10 cellular contexts compared by ENCODE assay signal in genomic region chr9:128181480-128181879, GRCh38. TPM values are rescaled to one million over a fixed set of nuclear protein-coding genes. Genes with fewer than 3 reads are reported as not detected.
DNase-seq lines count a peak whose midpoint lies in the region; ATAC-seq and TF ChIP-seq lines count a peak whose summit lies in the region.
"Not testable (repeated sequence)": the region's sequence is repeated elsewhere in the genome, so short reads cannot be mapped to it uniquely, and the experiment has no call there.
"Had no signal": no experiment of that assay in that cellular context is flagged by ENCODE, and none has a peak within 500 bp of the region (broad histone marks: within the 10 kb centered on the region; RNA-seq: fewer than 3 reads in every experiment).

No MANE protein-coding gene starts in this region.

- H3K9me3 Mint-ChIP-seq in WTC11; osteocyte (ENCODE audit: unreplicated experiment): not testable (repeated sequence)

- H3K36me3 Mint-ChIP-seq in WTC11 (peaks cover 35% of the 10 kb centered on the region), osteocyte (ENCODE audit: unreplicated experiment) (peaks cover 42% of the 10 kb centered on the region)

- not testable (repeated sequence) for H3K27me3 Mint-ChIP-seq in WTC11 (ENCODE audit: low read depth); osteocyte (ENCODE audit: unreplicated experiment)

- not testable (repeated sequence) for ATAC-seq in WTC11, left lung

- H3K4me3 ChIP-seq in NB4 (ENCODE audit: low read depth, low read length); left lung; tibial artery: not testable (repeated sequence)

- TF ChIP-seq POLR2A in NB4 (IDR thresholded peaks at IDR 0.05; ENCODE audit: extremely low read depth, insufficient read length) = not testable (repeated sequence)

- H3K36me3 ChIP-seq in left lung (peaks cover 4 to 90% of the 10 kb centered on the region in 2 donors), tibial artery (peaks cover 61 to 86% (median 75%) of the 10 kb centered on the region in 3 donors)

- H3K9me3 ChIP-seq in left lung, tibial artery: not testable (repeated sequence)

- intact Hi-C loops in left lung (cut with DNase I); tibial artery (cut with DNase I; ENCODE audit: low total_unique reads): not testable (repeated sequence)

- not testable (repeated sequence) for H3K27me3 ChIP-seq in left lung, tibial artery

- not testable (repeated sequence) for H3K4me1 Mint-ChIP-seq in WTC11; osteocyte (ENCODE audit: unreplicated experiment)

- DNase-seq in DMS53 (lab: John Stamatoyannopoulos, UW) = peak; percentile 15
- DNase-seq in NB4 (ENCODE audit: low read depth); left lung; osteocyte (ENCODE audit: extremely low spot score, unreplicated experiment): not testable (repeated sequence)
- DNase-seq in WTC11 (ENCODE audit: low spot score) = peak; percentile 81
- DNase-seq in dedifferentiated amniotic fluid mesenchymal stem cell (ENCODE audit: extremely low spot score) = peak; percentile 31
- DNase-seq in foreskin melanocyte = peak; percentile 27
- DNase-seq in tibial artery = peak in 1 of 2 donors; percentile 77

- H3K27ac ChIP-seq in left lung, tibial artery: not testable (repeated sequence)

- not testable (repeated sequence) for H3K4me1 ChIP-seq in left lung, tibial artery

- peak overlapping the region; percentile 29; the same call in 1 of the 2 replicates for H3K27ac Mint-ChIP-seq in WTC11
- not testable (repeated sequence) for H3K27ac Mint-ChIP-seq in osteocyte (ENCODE audit: unreplicated experiment)

- TF ChIP-seq CTCF in NB4 (IDR thresholded peaks at IDR 0.05; ENCODE audit: low read depth, low read length) = peak; percentile 25
- not testable (repeated sequence) for TF ChIP-seq CTCF in WTC11 (IDR thresholded peaks at IDR 0.05)
- peak; percentile 44 for TF ChIP-seq CTCF in left lung (IDR thresholded peaks at IDR 0.05)
- TF ChIP-seq CTCF in osteocyte (IDR thresholded peaks at IDR 0.05) = peak; percentile 56
- peak; percentile 58 to 64 for TF ChIP-seq CTCF in tibial artery (IDR thresholded peaks at IDR 0.05)

- H3K4me3 Mint-ChIP-seq in WTC11; osteocyte (ENCODE audit: unreplicated experiment): not testable (repeated sequence)

- CTCF ChIA-PET in WTC11 (lab: Charles Lee) = interaction anchor here (0.7 to 0.8 kb wide), 5 partner anchors 10 to 78 kb away, joined by 3 to 4 read pairs (median 4); partner anchors contain the start of gene CIZ1

- POLR2A ChIA-PET in WTC11 (lab: Charles Lee) = interaction anchor here (0.7 to 0.8 kb wide), 2 partner anchors 22 to 29 kb away, joined by 3 to 15 read pairs; partner anchors contain the start of gene BBLN

RNA-seq across cellular contexts. Expression of gene CIZ1, which starts 9.9 kb away (rescaled TPM):
- total RNA-seq in WTC11 (2021) (86.1 to 90.6 TPM (median 90.2 TPM) in 3 replicates), left lung (100 to 1,000 TPM; 102 to 115 TPM), osteocyte (147 and 170 TPM in 2 replicates)

RNA-seq across cellular contexts. Expression of gene BBLN, which starts 21.4 kb away (rescaled TPM):
- total RNA-seq in WTC11 (2021) (77.1 to 86.9 TPM (median 86.6 TPM) in 3 replicates), left lung (10 to 100 TPM; 38.4 to 66.0 TPM), osteocyte (93.3 and 93.9 TPM in 2 replicates)

RNA-seq across cellular contexts. Expression of gene DNM1, which starts 21.7 kb away (rescaled TPM):
- 79.0 to 105 TPM (median 92.4 TPM) in 3 replicates for total RNA-seq in WTC11 (2021)
- total RNA-seq in left lung = 10 to 100 TPM in 1 of 2 donors, 1 to 10 TPM in 1; 9.0 to 17.2 TPM
- total RNA-seq in osteocyte = 40.2 and 45.4 TPM in 2 replicates

RNA-seq across cellular contexts. Expression of gene LCN2, which starts 32.2 kb away (rescaled TPM):
- total RNA-seq in WTC11 (2021) = 1.0 to 3.0 TPM (median 1.3 TPM) in 3 replicates
- 100 to 1,000 TPM in 1 of 2 donors, 10 to 100 TPM in 1; 37.7 to 155 TPM for total RNA-seq in left lung
- total RNA-seq in osteocyte = not detected in 2 replicates
- total RNA-seq: activated CD4-positive, alpha-beta T cell treated with anti-CD3 and anti-CD28 coated beads, Interleukin-2, amount 10 ng/mL, durations not matched to agents 7 days and 5 days; Daoy had no signal

RNA-seq across cellular contexts. Expression of gene PTGES2, which starts 54.0 kb away (rescaled TPM):
- total RNA-seq in WTC11 (2021) (96.2 to 118 TPM (median 98.4 TPM) in 3 replicates), left lung (10 to 100 TPM; 34.8 to 56.9 TPM), osteocyte (79.2 and 80.3 TPM in 2 replicates)
